ENCODE assay signal across 2 cellular contexts in the genomic region with DNA sequence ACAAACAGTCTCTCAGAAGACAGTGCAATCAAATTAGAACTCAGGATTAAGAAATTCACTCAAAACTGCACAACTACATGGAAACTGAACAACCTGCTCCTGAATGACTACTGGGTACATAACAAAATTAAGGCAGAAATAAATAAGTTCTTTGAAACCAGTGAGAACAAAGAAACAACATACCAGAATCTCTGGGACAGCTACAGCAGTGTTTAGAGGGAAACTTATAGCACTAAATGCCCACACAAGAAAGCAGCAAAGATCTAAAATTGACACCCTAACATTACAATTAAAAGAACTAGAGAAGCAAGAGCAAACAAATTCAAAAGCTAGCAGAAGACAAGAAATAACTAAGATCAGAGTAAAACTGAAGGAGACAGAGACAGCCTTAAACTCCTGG. TPM values are rescaled to one million over a fixed set of nuclear protein-coding genes. Genes with fewer than 3 reads are reported as not detected.
"Had no signal": no experiment of that assay in that cellular context is flagged by ENCODE, and none has a peak within 500 bp of the region (broad histone marks: within the 10 kb centered on the region; RNA-seq: fewer than 3 reads in every experiment).

No MANE protein-coding gene starts in this region.

RNA-seq across cellular contexts. Expression of a gene that starts 12.7 kb away (rescaled TPM):
- total RNA-seq: LHCN-M2, M059J had no signal
